ENCODE assay signal across 1 cellular context in the genomic region with DNA sequence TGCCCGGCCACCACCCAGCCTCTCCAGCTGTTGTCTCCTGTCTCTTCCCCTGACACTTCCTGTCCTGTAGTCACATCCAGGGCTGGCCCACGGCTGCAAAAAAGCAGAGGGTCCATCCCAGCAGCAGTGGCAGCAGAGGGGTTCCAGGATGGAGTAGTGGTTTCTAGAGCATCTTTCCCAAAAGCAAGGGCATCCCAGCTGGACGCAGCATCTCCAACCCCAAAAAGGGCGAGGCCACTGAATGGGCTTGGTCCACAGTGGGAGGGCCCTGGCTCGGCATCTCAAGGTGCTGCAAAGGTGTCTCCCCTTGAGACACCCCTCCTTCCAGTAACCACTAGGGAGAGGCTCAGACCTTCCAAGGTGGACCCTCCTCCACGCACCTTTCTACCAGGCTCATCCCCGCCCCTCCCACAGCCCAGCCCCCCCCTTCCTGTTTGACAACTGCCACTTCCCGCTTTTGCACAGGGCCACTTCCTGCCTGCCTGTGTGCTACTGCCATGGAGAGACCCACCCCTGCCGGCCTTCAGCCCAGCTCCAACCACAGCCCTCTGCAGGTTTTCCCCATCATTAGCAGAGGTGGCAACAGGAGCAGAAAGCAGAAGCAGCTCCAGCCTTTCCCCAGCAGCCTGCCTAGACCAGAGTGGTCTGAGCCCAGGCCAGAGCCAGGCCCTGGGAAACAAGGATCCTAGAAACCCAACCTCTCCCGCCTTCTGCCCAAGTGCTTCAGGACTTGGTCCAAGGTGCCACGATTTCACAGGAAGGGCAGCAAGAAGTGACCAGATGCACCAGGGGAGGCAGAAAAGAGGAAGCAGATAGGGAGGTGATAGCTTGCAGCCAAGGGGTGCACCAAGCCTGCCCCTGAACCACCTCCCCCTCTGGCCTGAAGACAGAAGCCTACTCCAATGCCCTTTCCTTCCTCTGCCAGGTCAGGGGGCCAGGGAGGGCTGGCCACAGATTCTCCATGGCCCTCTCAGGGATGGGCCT.
A peak's percentile ranks its signal among the peaks of the same experiment; 100 is the strongest.
TF ChIP-seq lines count a peak whose summit lies in the region.

No MANE protein-coding gene starts in this region.

TF ChIP-seq in HEK293, 187 proteins besides CTCF, POLR2A, EP300 and RAD21 (continued from another document):
- TF ChIP-seq, protein P1, sequence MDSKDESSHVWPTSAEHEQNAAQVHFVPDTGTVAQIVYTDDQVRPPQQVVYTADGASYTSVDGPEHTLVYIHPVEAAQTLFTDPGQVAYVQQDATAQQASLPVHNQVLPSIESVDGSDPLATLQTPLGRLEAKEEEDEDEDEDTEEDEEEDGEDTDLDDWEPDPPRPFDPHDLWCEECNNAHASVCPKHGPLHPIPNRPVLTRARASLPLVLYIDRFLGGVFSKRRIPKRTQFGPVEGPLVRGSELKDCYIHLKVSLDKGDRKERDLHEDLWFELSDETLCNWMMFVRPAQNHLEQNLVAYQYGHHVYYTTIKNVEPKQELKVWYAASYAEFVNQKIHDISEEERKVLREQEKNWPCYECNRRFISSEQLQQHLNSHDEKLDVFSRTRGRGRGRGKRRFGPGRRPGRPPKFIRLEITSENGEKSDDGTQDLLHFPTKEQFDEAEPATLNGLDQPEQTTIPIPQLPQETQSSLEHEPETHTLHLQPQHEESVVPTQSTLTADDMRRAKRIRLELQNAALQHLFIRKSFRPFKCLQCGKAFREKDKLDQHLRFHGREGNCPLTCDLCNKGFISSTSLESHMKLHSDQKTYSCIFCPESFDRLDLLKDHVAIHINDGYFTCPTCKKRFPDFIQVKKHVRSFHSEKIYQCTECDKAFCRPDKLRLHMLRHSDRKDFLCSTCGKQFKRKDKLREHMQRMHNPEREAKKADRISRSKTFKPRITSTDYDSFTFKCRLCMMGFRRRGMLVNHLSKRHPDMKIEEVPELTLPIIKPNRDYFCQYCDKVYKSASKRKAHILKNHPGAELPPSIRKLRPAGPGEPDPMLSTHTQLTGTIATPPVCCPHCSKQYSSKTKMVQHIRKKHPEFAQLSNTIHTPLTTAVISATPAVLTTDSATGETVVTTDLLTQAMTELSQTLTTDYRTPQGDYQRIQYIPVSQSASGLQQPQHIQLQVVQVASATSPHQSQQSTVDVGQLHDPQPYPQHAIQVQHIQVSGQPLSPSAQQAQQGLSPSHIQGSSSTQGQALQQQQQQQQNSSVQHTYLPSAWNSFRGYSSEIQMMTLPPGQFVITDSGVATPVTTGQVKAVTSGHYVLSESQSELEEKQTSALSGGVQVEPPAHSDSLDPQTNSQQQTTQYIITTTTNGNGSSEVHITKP (tag by site-specific recombination; IDR thresholded peaks at IDR 0.05) = 0 out of 2 replicates have a peak, but pooled peaks have one; percentile 19
- TF ChIP-seq REST (tag by site-specific recombination; IDR thresholded peaks at IDR 0.05) (no peak), ZBTB20 (tag by site-specific recombination; IDR thresholded peaks at IDR 0.05) (no peak), MZF1 (tag by site-specific recombination; IDR thresholded peaks at IDR 0.05; ENCODE audit: borderline replicate concordance) (no peak), ZNF837 (tag by site-specific recombination; IDR thresholded peaks at IDR 0.05) (no peak), ZNF157 (tag by site-specific recombination; IDR thresholded peaks at IDR 0.05) (no peak), ZNF529 (tag by site-specific recombination; IDR thresholded peaks at IDR 0.05; ENCODE audit: insufficient replicate concordance) (no peak), ZNF202 (tag by site-specific recombination; IDR thresholded peaks at IDR 0.05; ENCODE audit: borderline replicate concordance) (no peak), ZBTB44 (tag by site-specific recombination; IDR thresholded peaks at IDR 0.05) (no peak), ZFP69B (tag by site-specific recombination; IDR thresholded peaks at IDR 0.05) (no peak), ZBTB8A (tag by site-specific recombination; IDR thresholded peaks at IDR 0.05) (no peak), ZNF140 (tag by site-specific recombination; IDR thresholded peaks at IDR 0.05) (no peak), BCL11A (tag by site-specific recombination; IDR thresholded peaks at IDR 0.05; ENCODE audit: low read depth) (no peak)
- TF ChIP-seq, protein P2, sequence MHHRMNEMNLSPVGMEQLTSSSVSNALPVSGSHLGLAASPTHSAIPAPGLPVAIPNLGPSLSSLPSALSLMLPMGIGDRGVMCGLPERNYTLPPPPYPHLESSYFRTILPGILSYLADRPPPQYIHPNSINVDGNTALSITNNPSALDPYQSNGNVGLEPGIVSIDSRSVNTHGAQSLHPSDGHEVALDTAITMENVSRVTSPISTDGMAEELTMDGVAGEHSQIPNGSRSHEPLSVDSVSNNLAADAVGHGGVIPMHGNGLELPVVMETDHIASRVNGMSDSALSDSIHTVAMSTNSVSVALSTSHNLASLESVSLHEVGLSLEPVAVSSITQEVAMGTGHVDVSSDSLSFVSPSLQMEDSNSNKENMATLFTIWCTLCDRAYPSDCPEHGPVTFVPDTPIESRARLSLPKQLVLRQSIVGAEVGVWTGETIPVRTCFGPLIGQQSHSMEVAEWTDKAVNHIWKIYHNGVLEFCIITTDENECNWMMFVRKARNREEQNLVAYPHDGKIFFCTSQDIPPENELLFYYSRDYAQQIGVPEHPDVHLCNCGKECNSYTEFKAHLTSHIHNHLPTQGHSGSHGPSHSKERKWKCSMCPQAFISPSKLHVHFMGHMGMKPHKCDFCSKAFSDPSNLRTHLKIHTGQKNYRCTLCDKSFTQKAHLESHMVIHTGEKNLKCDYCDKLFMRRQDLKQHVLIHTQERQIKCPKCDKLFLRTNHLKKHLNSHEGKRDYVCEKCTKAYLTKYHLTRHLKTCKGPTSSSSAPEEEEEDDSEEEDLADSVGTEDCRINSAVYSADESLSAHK (tag by site-specific recombination; IDR thresholded peaks at IDR 0.05) = peak; percentile 58
